ENCODE assay signal across 22 cellular contexts in genomic region chr6:20847904-20848303, GRCh38.
"Had no signal": no experiment of that assay in that cellular context is flagged by ENCODE, and none has a peak within 500 bp of the region (broad histone marks: within the 10 kb centered on the region; RNA-seq: fewer than 3 reads in every experiment).

No MANE protein-coding gene starts in this region.

- H3K27me3 ChIP-seq: adrenal gland, SJSA1 had no signal

- H3K27ac ChIP-seq: adrenal gland, SJSA1 had no signal

- DNase-seq: activated CD4-positive, alpha-beta memory T cell treated with anti-CD3 and anti-CD28 coated beads, Interleukin-2, amount 10 ng/mL, durations not matched to agents 7 days and 5 days; activated CD4-positive, alpha-beta T cell treated with anti-CD3 and anti-CD28 coated beads for 1 hour; activated CD4-positive, alpha-beta T cell treated with anti-CD3 and anti-CD28 coated beads, Interleukin-2, amount 10 ng/mL, durations not matched to agents 7 days and 5 days; activated naive CD4-positive, alpha-beta T cell treated with anti-CD3 and anti-CD28 coated beads, Interleukin-2, amount 50 U/mL, for 16 hours; activated naive CD8-positive, alpha-beta T cell treated with anti-CD3 and anti-CD28 coated beads, Interleukin-2, amount 10 ng/mL, durations not matched to agents 7 days and 5 days; activated T-cell treated with anti-CD3 and anti-CD28 coated beads for 4 hours; adrenal gland; anterior cingulate cortex; KBM-7; NCI-H1092; NCI-H1417 treated with DMSO at 0.1 percent for 48 hours; NCI-H1694; NCI-H2029; NCI-H2107; NCI-H2171 treated with DMSO at 0.1 percent for 48 hours; NCI-H226; NCI-H526; NCI-H774; Right ventricle myocardium superior; RPMI8226; SW 1271 had no signal

- H3K9me3 Mint-ChIP-seq: activated CD4-positive, alpha-beta T cell treated with anti-CD3 and anti-CD28 coated beads, Interleukin-2, amount 10 ng/mL, durations not matched to agents 7 days and 5 days; activated naive CD8-positive, alpha-beta T cell treated with anti-CD3 and anti-CD28 coated beads, Interleukin-2, amount 10 ng/mL, durations not matched to agents 7 days and 5 days had no signal

- H3K4me3 Mint-ChIP-seq: activated CD4-positive, alpha-beta memory T cell treated with anti-CD3 and anti-CD28 coated beads, Interleukin-2, amount 10 ng/mL, durations not matched to agents 7 days and 5 days; activated CD4-positive, alpha-beta T cell treated with anti-CD3 and anti-CD28 coated beads, Interleukin-2, amount 10 ng/mL, durations not matched to agents 7 days and 5 days; activated naive CD8-positive, alpha-beta T cell treated with anti-CD3 and anti-CD28 coated beads, Interleukin-2, amount 10 ng/mL, durations not matched to agents 7 days and 5 days had no signal

- H3K36me3 ChIP-seq: adrenal gland, SJSA1 had no signal

- H3K4me3 ChIP-seq: adrenal gland, SJSA1 had no signal

- H3K4me1 ChIP-seq: adrenal gland, SJSA1 had no signal

- H3K9me3 ChIP-seq: adrenal gland, SJSA1 had no signal

- H3K27ac Mint-ChIP-seq: activated CD4-positive, alpha-beta memory T cell treated with anti-CD3 and anti-CD28 coated beads, Interleukin-2, amount 10 ng/mL, durations not matched to agents 7 days and 5 days; activated CD4-positive, alpha-beta T cell treated with anti-CD3 and anti-CD28 coated beads, Interleukin-2, amount 10 ng/mL, durations not matched to agents 7 days and 5 days; activated naive CD8-positive, alpha-beta T cell treated with anti-CD3 and anti-CD28 coated beads, Interleukin-2, amount 10 ng/mL, durations not matched to agents 7 days and 5 days had no signal

- H3K27me3 Mint-ChIP-seq: activated CD4-positive, alpha-beta memory T cell treated with anti-CD3 and anti-CD28 coated beads, Interleukin-2, amount 10 ng/mL, durations not matched to agents 7 days and 5 days; activated CD4-positive, alpha-beta T cell treated with anti-CD3 and anti-CD28 coated beads, Interleukin-2, amount 10 ng/mL, durations not matched to agents 7 days and 5 days; activated naive CD8-positive, alpha-beta T cell treated with anti-CD3 and anti-CD28 coated beads, Interleukin-2, amount 10 ng/mL, durations not matched to agents 7 days and 5 days had no signal
